In genomic region chr1:156337052-156337887, GRCh38 we compare ENCODE assay signal across 8 cellular contexts. TPM values are rescaled to one million over a fixed set of nuclear protein-coding genes. Genes with fewer than 3 reads are reported as not detected.
DNase-seq lines count a peak whose midpoint lies in the region; ATAC-seq and TF ChIP-seq lines count a peak whose summit lies in the region.

No MANE protein-coding gene starts in this region.

- H3K27me3 ChIP-seq in Panc1 (ENCODE audit: control insufficient read depth, insufficient read depth, low read length): no peaks in the 10 kb centered on the region
- H3K27me3 ChIP-seq in endocrine pancreas (ENCODE audit: control insufficient read depth, insufficient read depth, low read length): no peaks in the 10 kb centered on the region
- H3K27me3 ChIP-seq in neuron (ENCODE audit: insufficient read depth, low read length): no peaks in the 10 kb centered on the region

- TF ChIP-seq CTCF in Panc1 (IDR thresholded peaks at IDR 0.05): no peak

- peak overlapping the region; percentile 7 for H2AFZ ChIP-seq in neuron (ENCODE audit: low read depth, low read length)

- POLR2A ChIA-PET in Panc1 (lab: Charles Lee): interaction anchor here (0.6 kb wide), 2 partner anchors 11 to 34 kb away, joined by 3 to 4 read pairs; no protein-coding TSS in a partner anchor

- H3K36me3 ChIP-seq in Panc1 (ENCODE audit: control insufficient read depth, insufficient read depth, low read length) (peaks cover 39% of the 10 kb centered on the region), endocrine pancreas (ENCODE audit: control insufficient read depth, insufficient read depth, low read length) (no peaks in the 10 kb centered on the region), neuron (ENCODE audit: insufficient read depth, low read length) (peaks cover 39% of the 10 kb centered on the region)

- H3K4me3 ChIP-seq in Panc1 (ENCODE audit: low read depth in 2 of 2, low read length in 2 of 2): peak overlapping the region; percentile 99
- peak overlapping the region; percentile 99 for H3K4me3 ChIP-seq in endocrine pancreas (ENCODE audit: control insufficient read depth, insufficient read depth, low read length)
- peak overlapping the region; percentile 69 for H3K4me3 ChIP-seq in neuron (ENCODE audit: low read length)

- H3K4me1 ChIP-seq in Panc1 (ENCODE audit: control insufficient read depth, insufficient read depth, low read length) (peaks cover 11% of the 10 kb centered on the region), endocrine pancreas (ENCODE audit: control insufficient read depth, insufficient read depth, low read length) (peaks cover 11% of the 10 kb centered on the region), neuron (ENCODE audit: insufficient read depth, low read length) (peaks cover 15% of the 10 kb centered on the region)

- H3K9me3 ChIP-seq in Panc1 (ENCODE audit: control insufficient read depth, insufficient read depth, low read depth, low read length) (no peaks in the 10 kb centered on the region), endocrine pancreas (ENCODE audit: control insufficient read depth, low read length) (no peaks in the 10 kb centered on the region), neuron (ENCODE audit: low read length) (no peaks in the 10 kb centered on the region)

- TSS peak; percentile 75 for BruUV-seq in Panc1 (replicated peaks; lab: Mats Ljungman, UMichigan)

- DNase-seq in ELR (ENCODE audit: low read depth): peak; percentile 36
- no peak for DNase-seq in Panc1 (ENCODE audit: low read depth, low spot score)
- DNase-seq in GM19240 (ENCODE audit: insufficient read length, low spot score): no peak
- DNase-seq in iPS-NIHi7 (ENCODE audit: extremely low spot score): no peak

- in situ Hi-C loops in Panc1 (cut with HindIII; ENCODE audit: low pct_unique_long_range_greater_than_20kb, low sequenced_read_pairs): no loop called here

- CTCF ChIA-PET in Panc1 (lab: Charles Lee): interaction anchor here (0.6 to 0.7 kb wide), 2 partner anchors 38 to 70 kb away, joined by 3 read pairs; no protein-coding TSS in a partner anchor

- H3K27ac ChIP-seq in Panc1 (ENCODE audit: low read length): peak overlapping the region; percentile 98

- intact Hi-C loops in Panc1 (cut with micrococcal nuclease; ENCODE audit: unreplicated experiment): no loop called here

- ATAC-seq in Panc1 (no peak), GM19395 (IDR thresholded peaks at IDR 0.05; ENCODE audit: unreplicated experiment) (no peak), HG03571 (IDR thresholded peaks at IDR 0.05; ENCODE audit: unreplicated experiment) (no peak)

- H3K9ac ChIP-seq in endocrine pancreas (ENCODE audit: control insufficient read depth, insufficient read depth, low read length): peak overlapping the region; percentile 86

RNA-seq across cellular contexts. Expression of gene CCT3, which starts 0.8 kb away (rescaled TPM):
- total RNA-seq in Panc1 (2021; ENCODE audit: unreplicated experiment): 451 TPM
- 497 TPM for polyA plus RNA-seq in Panc1 (2012; ENCODE audit: insufficient read length)

RNA-seq across cellular contexts. Expression of gene TSACC, which starts 1.1 kb away (rescaled TPM):
- total RNA-seq in Panc1 (2021; ENCODE audit: unreplicated experiment): 3.6 TPM
- 2.2 TPM for polyA plus RNA-seq in Panc1 (2012; ENCODE audit: insufficient read length)

RNA-seq across cellular contexts. Expression of gene RHBG, which starts 31.7 kb away (rescaled TPM):
- total RNA-seq in Panc1 (2021; ENCODE audit: unreplicated experiment): 0.28 TPM
- polyA plus RNA-seq in Panc1 (2012; ENCODE audit: insufficient read length): not detected

RNA-seq across cellular contexts. Expression of gene VHLL, which starts 38.2 kb away (rescaled TPM):
- 0.28 TPM for total RNA-seq in Panc1 (2021; ENCODE audit: unreplicated experiment)
- not detected for polyA plus RNA-seq in Panc1 (2012; ENCODE audit: insufficient read length)

RNA-seq across cellular contexts. Expression of gene GLMP, which starts 41.8 kb away (rescaled TPM):
- 60.2 TPM for total RNA-seq in Panc1 (2021; ENCODE audit: unreplicated experiment)
- polyA plus RNA-seq in Panc1 (2012; ENCODE audit: insufficient read length): 59.7 TPM
